Comparison of ENCODE assay signal across 16 cellular contexts in genomic region chr13:66634384-66634783, GRCh38.
"Had no signal": no experiment of that assay in that cellular context is flagged by ENCODE, and none has a peak within 500 bp of the region (broad histone marks: within the 10 kb centered on the region; RNA-seq: fewer than 3 reads in every experiment).

No MANE protein-coding gene starts in this region.

- H3K27ac ChIP-seq: body of pancreas, parathyroid adenoma, upper lobe of right lung, WERI-Rb-1 had no signal

- H3K4me3 ChIP-seq: body of pancreas, upper lobe of right lung had no signal

- DNase-seq: activated CD4-positive, alpha-beta T cell treated with anti-CD3 and anti-CD28 coated beads for 1 hour; activated naive CD8-positive, alpha-beta T cell treated with anti-CD3 and anti-CD28 coated beads for 36 hours; amygdala; body of pancreas; cortex of kidney; left colon; midbrain; stimulated activated CD4-positive, alpha-beta T cell treated with anti-CD3 and anti-CD28 coated beads, Interleukin-12 subunit alpha, Interleukin-12 subunit beta, amount 100 ng/mL, for 4 hours; stimulated activated CD4-positive, alpha-beta T cell treated with anti-CD3 and anti-CD28 coated beads, Interleukin-1b, Interleukin-23, amount 100 ng/mL, for 48 hours; stimulated activated CD8-positive, alpha-beta memory T cell treated with anti-CD3 and anti-CD28 coated beads, Interleukin-4, amount 100 ng/mL, for 48 hours; stimulated activated naive CD4-positive, alpha-beta T cell; T-helper 2 cell; upper lobe of right lung; WERI-Rb-1 had no signal

- H3K9me3 ChIP-seq: body of pancreas, upper lobe of right lung had no signal

- H3K27me3 ChIP-seq: body of pancreas, upper lobe of right lung had no signal

- ATAC-seq: body of pancreas, left colon, upper lobe of right lung had no signal

- H3K36me3 ChIP-seq: upper lobe of right lung, WERI-Rb-1 had no signal

- H3K4me1 ChIP-seq: body of pancreas, parathyroid adenoma, upper lobe of right lung had no signal

- FAIRE-seq: endometrium had no signal
